Comparison of ENCODE assay signal across 9 cellular contexts in the genomic region with DNA sequence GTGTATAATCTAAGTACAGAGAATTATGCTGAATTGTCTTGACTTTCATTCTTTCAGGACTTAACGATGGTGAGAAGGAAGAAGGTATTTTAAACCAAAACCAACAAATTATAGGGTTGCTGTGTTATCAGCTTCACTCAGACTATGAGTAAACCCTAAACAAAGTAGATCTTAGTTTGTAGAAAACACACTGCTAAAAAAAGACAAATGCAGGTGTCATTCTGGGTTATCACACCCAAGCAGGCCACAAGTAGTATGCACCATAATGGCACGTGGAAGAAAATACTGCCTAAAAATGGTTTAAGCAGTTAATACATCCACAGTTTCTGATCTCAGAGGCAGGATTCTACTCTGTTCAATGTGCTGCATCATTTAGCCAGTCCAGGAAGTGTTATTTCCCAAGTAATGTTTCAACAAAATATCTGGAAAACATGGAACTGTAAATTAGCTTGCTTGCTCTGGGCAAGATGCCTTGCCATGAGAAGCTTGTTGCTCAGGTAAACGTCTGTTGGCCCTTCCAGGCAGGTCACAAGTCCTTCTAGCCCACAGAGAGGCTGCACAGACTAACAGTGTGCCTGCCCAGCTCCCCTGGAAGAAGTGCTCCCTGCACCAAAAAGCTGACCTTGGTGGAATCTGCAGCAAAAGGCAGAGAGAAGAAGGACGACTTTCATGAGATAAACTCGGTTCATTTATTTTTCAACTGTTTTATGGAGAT. TPM values are rescaled to one million over a fixed set of nuclear protein-coding genes. Genes with fewer than 3 reads are reported as not detected.
DNase-seq lines count a peak whose midpoint lies in the region; ATAC-seq and TF ChIP-seq lines count a peak whose summit lies in the region.
"Had no signal": no experiment of that assay in that cellular context is flagged by ENCODE, and none has a peak within 500 bp of the region (broad histone marks: within the 10 kb centered on the region; RNA-seq: fewer than 3 reads in every experiment).

No MANE protein-coding gene starts in this region.

- DNase-seq in GM10266 (ENCODE audit: extremely low spot score): peak; percentile 44
- no peak for DNase-seq in NCI-H774 (lab: John Stamatoyannopoulos, UW)
- DNase-seq in ACHN: no peak
- no peak for DNase-seq in NCI-H1105 treated with DMSO at 0.1 percent for 48 hours (lab: John Stamatoyannopoulos, UW)
- DNase-seq in vagina (ENCODE audit: extremely low spot score in 2 of 2): no peak
- DNase-seq: brain microvascular endothelial cell had no signal

- H3K36me3 ChIP-seq in duodenal mucosa (ENCODE audit: control insufficient read depth in 1 of 2, insufficient read depth in 2 of 2, low read length in 2 of 2) (no peaks in the 10 kb centered on the region), vagina (no peaks in the 10 kb centered on the region)
- H3K36me3 ChIP-seq: brain microvascular endothelial cell had no signal

- in situ Hi-C loops in ACHN (cut with HindIII; ENCODE audit: low pct_ligation_motif_present, low pct_unique_long_range_greater_than_20kb, low sequenced_read_pairs): no loop called here

- H3K9ac ChIP-seq in duodenal mucosa (ENCODE audit: low read depth in 1 of 2, low read length in 2 of 2): no peak overlapping the region

- H3K4me1 ChIP-seq in duodenal mucosa (ENCODE audit: control insufficient read depth in 1 of 2, insufficient read depth in 2 of 2, low read length in 2 of 2) (peaks cover 16 to 20% of the 10 kb centered on the region in 2 donors), vagina (peaks cover 14% of the 10 kb centered on the region)

- H3K27me3 ChIP-seq in duodenal mucosa (ENCODE audit: control insufficient read depth in 1 of 2, insufficient read depth in 2 of 2, low read length in 2 of 2) (no peaks in the 10 kb centered on the region), vagina (no peaks in the 10 kb centered on the region)
- H3K27me3 ChIP-seq: brain microvascular endothelial cell had no signal

- H3K9me3 ChIP-seq in duodenal mucosa (ENCODE audit: control insufficient read depth in 1 of 2, low read length in 2 of 2): no peaks in the 10 kb centered on the region
- no peaks in the 10 kb centered on the region for H3K9me3 ChIP-seq in vagina

- TF ChIP-seq POLR2A in vagina (IDR thresholded peaks at IDR 0.05): no peak

- intact Hi-C loops in vagina (cut with DNase I): no loop called here

- TF ChIP-seq CTCF in GM10266 (IDR thresholded peaks at IDR 0.05; ENCODE audit: control insufficient read depth, insufficient read depth, low read depth, missing control alignments) (no peak), vagina (IDR thresholded peaks at IDR 0.05) (no peak)

- H3K27ac ChIP-seq in duodenal mucosa (ENCODE audit: low read depth, low read length): peak overlapping the region; percentile 30
- H3K27ac ChIP-seq in vagina: no peak overlapping the region
- H3K27ac ChIP-seq: brain microvascular endothelial cell had no signal

- peak; percentile 29 for ATAC-seq in GM19463 (IDR thresholded peaks at IDR 0.05; ENCODE audit: unreplicated experiment)
- peak; percentile 34 for ATAC-seq in HG03378 (IDR thresholded peaks at IDR 0.05; ENCODE audit: unreplicated experiment)

- no peak overlapping the region for H3K4me3 ChIP-seq in duodenal mucosa (ENCODE audit: low read depth in 1 of 2, low read length in 2 of 2)
- H3K4me3 ChIP-seq in vagina: no peak overlapping the region

RNA-seq across cellular contexts. Expression of gene DIPK1A, which starts 4.1 kb away (rescaled TPM):
- 7.9 TPM for total RNA-seq in vagina
